In genomic region chr2:222866358-222866960, GRCh38 we compare ENCODE assay signal across 12 cellular contexts.
"Had no signal": no experiment of that assay in that cellular context is flagged by ENCODE, and none has a peak within 500 bp of the region (broad histone marks: within the 10 kb centered on the region; RNA-seq: fewer than 3 reads in every experiment).

No MANE protein-coding gene starts in this region.

- H3K4me3 ChIP-seq: cardiac muscle cell, gastroesophageal sphincter, prostate gland, stomach, thoracic aorta had no signal

- DNase-seq: activated B cell treated with CpG ODN at 0.5 μM for 24 hours; activated CD4-positive, alpha-beta T cell treated with anti-CD3 and anti-CD28 coated beads, Interleukin-2, amount 10 ng/mL, durations not matched to agents 24 days and 14 days; activated naive CD4-positive, alpha-beta T cell treated with anti-CD3 and anti-CD28 coated beads, Interleukin-2, amount 10 ng/mL, durations not matched to agents 7 days and 5 days; cortex of kidney; effector CD8-positive, alpha-beta T cell; hippocampal formation; nephron progenitor cell; stomach had no signal

- H3K36me3 ChIP-seq: cardiac muscle cell, gastroesophageal sphincter, prostate gland, stomach, thoracic aorta had no signal

- H3K9me3 ChIP-seq: gastroesophageal sphincter, prostate gland, stomach, thoracic aorta had no signal

- H3K27ac ChIP-seq: gastroesophageal sphincter, prostate gland, thoracic aorta had no signal

- H3K27me3 ChIP-seq: cardiac muscle cell, gastroesophageal sphincter, stomach had no signal

- ATAC-seq: gastroesophageal sphincter had no signal
